Comparison of ENCODE assay signal across 31 cellular contexts in the genomic region with DNA sequence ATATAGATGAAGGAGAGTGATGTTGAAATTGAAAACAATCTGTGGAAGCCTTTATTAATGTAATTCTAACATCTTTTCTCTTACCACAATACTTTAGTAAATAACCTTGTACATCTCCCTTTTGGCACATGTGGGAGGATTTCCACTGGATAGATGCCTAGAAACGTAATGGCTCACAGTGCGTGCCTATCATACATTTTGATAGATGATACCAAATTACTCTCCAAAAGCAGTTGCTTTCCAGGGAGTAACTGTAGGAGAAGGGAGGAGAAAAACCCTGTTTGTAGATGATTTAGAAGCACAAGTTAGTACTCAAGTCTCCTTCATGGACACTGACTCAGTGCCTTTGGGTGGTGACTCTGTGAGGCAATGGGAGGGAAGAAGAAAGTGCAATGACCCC.
"Had no signal": no experiment of that assay in that cellular context is flagged by ENCODE, and none has a peak within 500 bp of the region (broad histone marks: within the 10 kb centered on the region; RNA-seq: fewer than 3 reads in every experiment).

No MANE protein-coding gene starts in this region.

- H3K27me3 ChIP-seq: adrenal gland, ascending aorta, dorsolateral prefrontal cortex, foreskin keratinocyte, gastrocnemius medialis, heart left ventricle had no signal

- DNase-seq: activated CD4-positive, alpha-beta memory T cell treated with anti-CD3 and anti-CD28 coated beads for 36 hours; activated CD4-positive, alpha-beta T cell treated with anti-CD3 and anti-CD28 coated beads for 36 hours; activated CD4-positive, alpha-beta T cell treated with anti-CD3 and anti-CD28 coated beads, Interleukin-2, amount 10 ng/mL, durations not matched to agents 24 days and 14 days; activated CD4-positive, CD25-positive, alpha-beta regulatory T cell; activated CD4-positive, CD25-positive, alpha-beta regulatory T cell treated with anti-CD3 and anti-CD28 coated beads, Interleukin-2, amount 50 U/mL, for 72 hours; activated CD8-positive, alpha-beta memory T cell treated with anti-CD3 and anti-CD28 coated beads, Interleukin-2, amount 10 ng/mL, durations not matched to agents 7 days and 5 days; activated CD8-positive, alpha-beta memory T cell treated with anti-CD3 and anti-CD28 coated beads, Interleukin-2, amount 50 U/mL, for 4 hours; activated CD8-positive, alpha-beta T cell treated with anti-CD3 and anti-CD28 coated beads, Interleukin-2, amount 10 ng/mL, durations not matched to agents 7 days and 5 days; activated effector memory CD4-positive, alpha-beta T cell treated with anti-CD3 and anti-CD28 coated beads, Interleukin-2, amount 50 U/mL, for 16 hours; activated naive CD4-positive, alpha-beta T cell treated with anti-CD3 and anti-CD28 coated beads for 36 hours; activated naive CD8-positive, alpha-beta T cell treated with anti-CD3 and anti-CD28 coated beads for 36 hours; activated naive CD8-positive, alpha-beta T cell treated with anti-CD3 and anti-CD28 coated beads, Interleukin-2, amount 50 U/mL, for 24 hours; activated T-cell treated with anti-CD3 and anti-CD28 coated beads, Interleukin-2, amount 50 U/mL, for 1 hour; activated T-cell treated with anti-CD3 and anti-CD28 coated beads, Interleukin-2, amount 50 U/mL, for 48 hours; adrenal gland; dorsolateral prefrontal cortex; effector memory CD4-positive, alpha-beta T cell; endodermal cell; foreskin keratinocyte; gastrocnemius medialis; glutamatergic neuron; heart left ventricle; T-helper 2 cell had no signal

- H3K4me3 Mint-ChIP-seq: activated CD4-positive, alpha-beta memory T cell treated with anti-CD3 and anti-CD28 coated beads for 36 hours; activated CD4-positive, alpha-beta T cell treated with anti-CD3 and anti-CD28 coated beads for 36 hours; activated CD4-positive, alpha-beta T cell treated with anti-CD3 and anti-CD28 coated beads, Interleukin-2, amount 10 ng/mL, durations not matched to agents 24 days and 14 days; activated CD8-positive, alpha-beta memory T cell treated with anti-CD3 and anti-CD28 coated beads, Interleukin-2, amount 10 ng/mL, durations not matched to agents 7 days and 5 days; activated CD8-positive, alpha-beta T cell treated with anti-CD3 and anti-CD28 coated beads, Interleukin-2, amount 10 ng/mL, durations not matched to agents 7 days and 5 days; activated naive CD4-positive, alpha-beta T cell treated with anti-CD3 and anti-CD28 coated beads for 36 hours; activated naive CD4-positive, alpha-beta T cell treated with anti-CD3 and anti-CD28 coated beads, Interleukin-2, amount 50 U/mL, for 24 hours; activated naive CD8-positive, alpha-beta T cell treated with anti-CD3 and anti-CD28 coated beads for 36 hours; activated naive CD8-positive, alpha-beta T cell treated with anti-CD3 and anti-CD28 coated beads, Interleukin-2, amount 50 U/mL, for 24 hours; activated T-helper 1 cell treated with anti-CD3 and anti-CD28 coated beads, Interleukin-12 subunit alpha, Interleukin-12 subunit beta, Interleukin-2, Interleukin-4 antibody, amounts not matched to agents 30 ng/mL and 10 ng/mL and 1 ng/mL, durations not matched to agents 14 hours and 24 hours and 36 hours; brain; central memory CD8-positive, alpha-beta T cell; dendritic cell treated with granulocyte-macrophage colony-stimulating factor and Interleukin-4, amounts not matched to agents 40 ng/mL and 50 ng/mL, for 4 days; endodermal cell had no signal

- H3K36me3 Mint-ChIP-seq: activated CD4-positive, alpha-beta memory T cell treated with anti-CD3 and anti-CD28 coated beads for 36 hours; activated CD8-positive, alpha-beta memory T cell treated with anti-CD3 and anti-CD28 coated beads, Interleukin-2, amount 10 ng/mL, durations not matched to agents 7 days and 5 days; activated naive CD4-positive, alpha-beta T cell treated with anti-CD3 and anti-CD28 coated beads, Interleukin-2, amount 50 U/mL, for 24 hours; activated naive CD8-positive, alpha-beta T cell treated with anti-CD3 and anti-CD28 coated beads for 36 hours; brain had no signal

- H3K9me3 Mint-ChIP-seq: activated CD4-positive, alpha-beta T cell treated with anti-CD3 and anti-CD28 coated beads, Interleukin-2, amount 10 ng/mL, durations not matched to agents 24 days and 14 days; activated naive CD4-positive, alpha-beta T cell treated with anti-CD3 and anti-CD28 coated beads, Interleukin-2, amount 50 U/mL, for 24 hours; activated naive CD8-positive, alpha-beta T cell treated with anti-CD3 and anti-CD28 coated beads for 36 hours; activated T-helper 1 cell treated with anti-CD3 and anti-CD28 coated beads, Interleukin-12 subunit alpha, Interleukin-12 subunit beta, Interleukin-2, Interleukin-4 antibody, amounts not matched to agents 30 ng/mL and 10 ng/mL and 1 ng/mL, durations not matched to agents 14 hours and 24 hours and 36 hours; activated T-helper 2 cell treated with anti-CD3 and anti-CD28 coated beads, Interferon-gamma antibody, Interleukin-2, Interleukin-4, amounts not matched to agents 10 μg/mL and 5 μg/mL and 100 μg/mL, durations not matched to agents 14 hours and 24 hours and 36 hours; central memory CD8-positive, alpha-beta T cell; endodermal cell had no signal

- H3K4me1 Mint-ChIP-seq: activated CD4-positive, alpha-beta T cell treated with anti-CD3 and anti-CD28 coated beads for 36 hours; activated CD4-positive, alpha-beta T cell treated with anti-CD3 and anti-CD28 coated beads, Interleukin-2, amount 10 ng/mL, durations not matched to agents 24 days and 14 days; activated CD8-positive, alpha-beta memory T cell treated with anti-CD3 and anti-CD28 coated beads, Interleukin-2, amount 10 ng/mL, durations not matched to agents 7 days and 5 days; activated naive CD4-positive, alpha-beta T cell treated with anti-CD3 and anti-CD28 coated beads, Interleukin-2, amount 50 U/mL, for 24 hours; activated naive CD8-positive, alpha-beta T cell treated with anti-CD3 and anti-CD28 coated beads for 36 hours; activated naive CD8-positive, alpha-beta T cell treated with anti-CD3 and anti-CD28 coated beads, Interleukin-2, amount 50 U/mL, for 24 hours; brain; central memory CD8-positive, alpha-beta T cell; endodermal cell had no signal

- H3K4me1 ChIP-seq: adrenal gland, ascending aorta, foreskin keratinocyte, gastrocnemius medialis had no signal

- H3K27ac Mint-ChIP-seq: activated CD4-positive, alpha-beta memory T cell treated with anti-CD3 and anti-CD28 coated beads for 36 hours; activated CD4-positive, alpha-beta T cell treated with anti-CD3 and anti-CD28 coated beads for 36 hours; activated CD4-positive, alpha-beta T cell treated with anti-CD3 and anti-CD28 coated beads, Interleukin-2, amount 10 ng/mL, durations not matched to agents 24 days and 14 days; activated CD8-positive, alpha-beta memory T cell treated with anti-CD3 and anti-CD28 coated beads, Interleukin-2, amount 10 ng/mL, durations not matched to agents 7 days and 5 days; activated CD8-positive, alpha-beta T cell treated with anti-CD3 and anti-CD28 coated beads, Interleukin-2, amount 10 ng/mL, durations not matched to agents 7 days and 5 days; activated naive CD4-positive, alpha-beta T cell treated with anti-CD3 and anti-CD28 coated beads for 36 hours; activated naive CD4-positive, alpha-beta T cell treated with anti-CD3 and anti-CD28 coated beads, Interleukin-2, amount 50 U/mL, for 24 hours; activated naive CD8-positive, alpha-beta T cell treated with anti-CD3 and anti-CD28 coated beads for 36 hours; activated naive CD8-positive, alpha-beta T cell treated with anti-CD3 and anti-CD28 coated beads, Interleukin-2, amount 50 U/mL, for 24 hours; activated T-helper 1 cell treated with anti-CD3 and anti-CD28 coated beads, Interleukin-12 subunit alpha, Interleukin-12 subunit beta, Interleukin-2, Interleukin-4 antibody, amounts not matched to agents 30 ng/mL and 10 ng/mL and 1 ng/mL, durations not matched to agents 14 hours and 24 hours and 36 hours; activated T-helper 2 cell treated with anti-CD3 and anti-CD28 coated beads, Interferon-gamma antibody, Interleukin-2, Interleukin-4, amounts not matched to agents 10 μg/mL and 5 μg/mL and 100 μg/mL, durations not matched to agents 14 hours and 24 hours and 36 hours; brain; dendritic cell treated with granulocyte-macrophage colony-stimulating factor and Interleukin-4, amounts not matched to agents 40 ng/mL and 50 ng/mL, for 4 days; endodermal cell had no signal

- H3K9me3 ChIP-seq: adrenal gland, ascending aorta, gastrocnemius medialis had no signal

- H3K27me3 Mint-ChIP-seq: activated CD4-positive, alpha-beta memory T cell treated with anti-CD3 and anti-CD28 coated beads for 36 hours; activated CD4-positive, alpha-beta T cell treated with anti-CD3 and anti-CD28 coated beads for 36 hours; activated CD4-positive, alpha-beta T cell treated with anti-CD3 and anti-CD28 coated beads, Interleukin-2, amount 10 ng/mL, durations not matched to agents 24 days and 14 days; activated CD8-positive, alpha-beta memory T cell treated with anti-CD3 and anti-CD28 coated beads, Interleukin-2, amount 10 ng/mL, durations not matched to agents 7 days and 5 days; activated naive CD4-positive, alpha-beta T cell treated with anti-CD3 and anti-CD28 coated beads, Interleukin-2, amount 50 U/mL, for 24 hours; activated naive CD8-positive, alpha-beta T cell treated with anti-CD3 and anti-CD28 coated beads for 36 hours; activated naive CD8-positive, alpha-beta T cell treated with anti-CD3 and anti-CD28 coated beads, Interleukin-2, amount 50 U/mL, for 24 hours; brain; central memory CD8-positive, alpha-beta T cell; dendritic cell treated with granulocyte-macrophage colony-stimulating factor and Interleukin-4, amounts not matched to agents 40 ng/mL and 50 ng/mL, for 4 days had no signal

- H3K27ac ChIP-seq: adrenal gland, ascending aorta, coronary artery, dorsolateral prefrontal cortex, foreskin keratinocyte, gastrocnemius medialis, heart left ventricle had no signal
